Comparison of ENCODE assay signal across 2 cellular contexts in genomic region chr17:73155410-73156165, GRCh38.
TF ChIP-seq lines count a peak whose summit lies in the region.

No MANE protein-coding gene starts in this region.

TF ChIP-seq in H1, 55 proteins besides CTCF, POLR2A, EP300 and RAD21 (continued from another document):
- TF ChIP-seq MAX (IDR thresholded peaks at IDR 0.05) (peak; percentile 69), CBX8 (IDR thresholded peaks at IDR 0.05; ENCODE audit: borderline replicate concordance, low read depth, low read length) (no peak)
TF ChIP-seq in H1: peak in this region for 3.

TF ChIP-seq in HEK293T, 16 proteins besides CTCF, POLR2A, EP300 and RAD21 (continued from another document):
- TF ChIP-seq HDGF (IDR thresholded peaks at IDR 0.05; ENCODE audit: borderline replicate concordance) (no peak), CTBP1 (IDR thresholded peaks at IDR 0.05; ENCODE audit: borderline replicate concordance) (no peak), BHLHE40 (IDR thresholded peaks at IDR 0.05; ENCODE audit: borderline replicate concordance) (no peak), L3MBTL2 (conservative IDR thresholded peaks at IDR 0.05) (no peak), ELF4 (IDR thresholded peaks at IDR 0.05) (no peak), ARNT (IDR thresholded peaks at IDR 0.05) (no peak), ZNF384 (IDR thresholded peaks at IDR 0.05) (no peak)
